14 cellular contexts compared by ENCODE assay signal in the genomic region with DNA sequence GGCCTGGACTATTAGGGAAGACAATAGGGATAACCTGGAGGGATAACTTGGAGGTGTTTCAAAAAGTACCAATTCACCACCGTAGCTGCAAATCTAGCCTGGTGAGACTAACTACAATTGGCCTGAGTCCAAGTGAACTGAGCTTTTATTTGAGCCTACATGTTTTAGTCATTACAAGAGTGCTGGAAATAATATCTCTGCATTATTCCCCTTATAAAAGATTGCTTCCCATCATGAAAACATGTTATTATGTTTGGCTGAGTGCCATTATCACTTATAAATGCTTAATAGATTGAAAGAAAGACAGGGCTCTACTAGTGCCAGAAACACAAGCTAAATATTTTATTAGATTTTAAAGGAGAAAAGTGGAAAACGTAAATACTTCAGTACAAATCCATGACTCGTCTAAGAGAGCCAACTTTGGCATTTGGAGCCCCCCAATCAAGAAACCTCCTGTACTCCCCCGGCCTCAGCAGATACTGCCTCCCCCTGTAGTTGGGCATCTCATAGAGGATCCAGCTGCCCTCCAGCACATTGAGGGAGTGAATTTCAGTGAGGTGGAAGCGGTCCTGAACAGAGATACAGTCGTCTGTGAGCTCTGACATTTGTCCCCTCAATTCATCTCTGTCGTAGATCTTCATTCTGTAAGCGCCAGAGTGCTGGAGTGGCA. TPM values are rescaled to one million over a fixed set of nuclear protein-coding genes. Genes with fewer than 3 reads are reported as not detected.
DNase-seq lines count a peak whose midpoint lies in the region; ATAC-seq and TF ChIP-seq lines count a peak whose summit lies in the region.
"Had no signal": no experiment of that assay in that cellular context is flagged by ENCODE, and none has a peak within 500 bp of the region (broad histone marks: within the 10 kb centered on the region; RNA-seq: fewer than 3 reads in every experiment).

No MANE protein-coding gene starts in this region.

- DNase-seq in AG09309 (ENCODE audit: low read depth) (peak; percentile 4), M059J (ENCODE audit: low read depth) (peak; percentile 36), NCI-H774 (lab: John Stamatoyannopoulos, UW) (peak; percentile 39), fibroblast of pulmonary artery (ENCODE audit: low read depth) (peak; percentile 6), ecto neural progenitor cell (ENCODE audit: low spot score) (no peak), GF-D8 (lab: John Stamatoyannopoulos, UW) (no peak), SIG-M5 treated with dmso at 0.1 percent for 504 hours (lab: John Stamatoyannopoulos, UW; ENCODE audit: unreplicated experiment) (no peak)
- DNase-seq: activated CD4-positive, alpha-beta T cell treated with anti-CD3 and anti-CD28 coated beads, Interleukin-2, amount 10 ng/mL, durations not matched to agents 24 days and 14 days; activated naive CD4-positive, alpha-beta T cell treated with anti-CD3 and anti-CD28 coated beads, Interleukin-2, amount 50 U/mL, for 16 hours; effector CD8-positive, alpha-beta T cell; SHP77 treated with DMSO at 0.1 percent for 48 hours; uterus had no signal

- H3K4me3 ChIP-seq in AG09309 (ENCODE audit: control insufficient read depth, low read depth, low read length) (no peak overlapping the region), fibroblast of pulmonary artery (replicated peaks; ENCODE audit: low read depth, low read length) (no peak overlapping the region)
- H3K4me3 ChIP-seq: uterus had no signal

- no peak for ATAC-seq in GM21825 (IDR thresholded peaks at IDR 0.05; ENCODE audit: unreplicated experiment)

- TF ChIP-seq CTCF in AG09309 (IDR thresholded peaks at IDR 0.05; ENCODE audit: control insufficient read depth, insufficient read depth, low read depth, low read length, missing control alignments) (no peak), fibroblast of pulmonary artery (IDR thresholded peaks at IDR 0.05; ENCODE audit: low read length, missing control alignments) (no peak)

RNA-seq across cellular contexts. Expression of gene CRYGB, which starts 3.6 kb away (rescaled TPM):
- not detected in 2 replicates for total RNA-seq in M059J (2014; rRNA removed; shearing (Covaris generic))
- total RNA-seq: activated CD4-positive, alpha-beta T cell treated with anti-CD3 and anti-CD28 coated beads, Interleukin-2, amount 10 ng/mL, durations not matched to agents 24 days and 14 days; skeletal muscle tissue; uterus had no signal

RNA-seq across cellular contexts. Expression of gene CRYGC, which starts 12.8 kb away (rescaled TPM):
- not detected in 2 replicates for total RNA-seq in M059J (2014; rRNA removed; shearing (Covaris generic))
- total RNA-seq: activated CD4-positive, alpha-beta T cell treated with anti-CD3 and anti-CD28 coated beads, Interleukin-2, amount 10 ng/mL, durations not matched to agents 24 days and 14 days; skeletal muscle tissue; uterus had no signal

RNA-seq across cellular contexts. Expression of gene CRYGD, which starts 18.1 kb away (rescaled TPM):
- not detected in 2 replicates for total RNA-seq in M059J (2014; rRNA removed; shearing (Covaris generic))
- total RNA-seq: activated CD4-positive, alpha-beta T cell treated with anti-CD3 and anti-CD28 coated beads, Interleukin-2, amount 10 ng/mL, durations not matched to agents 24 days and 14 days; skeletal muscle tissue; uterus had no signal

RNA-seq across cellular contexts. Expression of gene CRYGA, which starts 21.0 kb away (rescaled TPM):
- total RNA-seq in M059J (2014; rRNA removed; shearing (Covaris generic)), result not detected in 2 replicates
- total RNA-seq: activated CD4-positive, alpha-beta T cell treated with anti-CD3 and anti-CD28 coated beads, Interleukin-2, amount 10 ng/mL, durations not matched to agents 24 days and 14 days; skeletal muscle tissue; uterus had no signal

RNA-seq across cellular contexts. Expression of gene C2orf80, which starts 47.4 kb away (rescaled TPM):
- not detected in 2 replicates for total RNA-seq in M059J (2014; rRNA removed; shearing (Covaris generic))
- total RNA-seq: activated CD4-positive, alpha-beta T cell treated with anti-CD3 and anti-CD28 coated beads, Interleukin-2, amount 10 ng/mL, durations not matched to agents 24 days and 14 days; skeletal muscle tissue; uterus had no signal

Comparison
In these comparisons a context has a peak if more than half of its experiments do, and no peak if none do; other contexts are left out.
1. DNase-seq: peak in AG09309 (single experiment), M059J (single experiment), NCI-H774 (single experiment) and fibroblast of pulmonary artery (single experiment); none in ecto neural progenitor cell (single experiment), GF-D8 (single experiment) and SIG-M5 treated with dmso at 0.1 percent for 504 hours (single experiment).